In genomic region chr11:61293869-61294716, GRCh38 we compare ENCODE assay signal across 1 cellular context.
TF ChIP-seq lines count a peak whose summit lies in the region.

No MANE protein-coding gene starts in this region.

TF ChIP-seq in GM12878, 131 proteins besides CTCF, POLR2A, EP300 and RAD21 (continued from another document):
- TF ChIP-seq, protein P1, sequence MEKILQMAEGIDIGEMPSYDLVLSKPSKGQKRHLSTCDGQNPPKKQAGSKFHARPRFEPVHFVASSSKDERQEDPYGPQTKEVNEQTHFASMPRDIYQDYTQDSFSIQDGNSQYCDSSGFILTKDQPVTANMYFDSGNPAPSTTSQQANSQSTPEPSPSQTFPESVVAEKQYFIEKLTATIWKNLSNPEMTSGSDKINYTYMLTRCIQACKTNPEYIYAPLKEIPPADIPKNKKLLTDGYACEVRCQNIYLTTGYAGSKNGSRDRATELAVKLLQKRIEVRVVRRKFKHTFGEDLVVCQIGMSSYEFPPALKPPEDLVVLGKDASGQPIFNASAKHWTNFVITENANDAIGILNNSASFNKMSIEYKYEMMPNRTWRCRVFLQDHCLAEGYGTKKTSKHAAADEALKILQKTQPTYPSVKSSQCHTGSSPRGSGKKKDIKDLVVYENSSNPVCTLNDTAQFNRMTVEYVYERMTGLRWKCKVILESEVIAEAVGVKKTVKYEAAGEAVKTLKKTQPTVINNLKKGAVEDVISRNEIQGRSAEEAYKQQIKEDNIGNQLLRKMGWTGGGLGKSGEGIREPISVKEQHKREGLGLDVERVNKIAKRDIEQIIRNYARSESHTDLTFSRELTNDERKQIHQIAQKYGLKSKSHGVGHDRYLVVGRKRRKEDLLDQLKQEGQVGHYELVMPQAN (conservative IDR thresholded peaks at IDR 0.05), result no peak
- TF ChIP-seq IKZF1 (conservative IDR thresholded peaks at IDR 0.05) (0 out of 2 replicates have a peak, but pooled peaks have one; percentile 60), BHLHE40 (IDR thresholded peaks at IDR 0.05; ENCODE audit: borderline replicate concordance in 1 of 2, low read depth in 2 of 2, low read length in 1 of 2) (peak; percentile 80 to 96), SUZ12 (IDR thresholded peaks at IDR 0.05; ENCODE audit: unreplicated experiment) (no peak), POU2F2 (IDR thresholded peaks at IDR 0.05; ENCODE audit: borderline replicate concordance, low read depth, low read length) (no peak)
